1 cellular context compared by ENCODE assay signal in genomic region chr6:127291495-127291894, GRCh38.
TF ChIP-seq lines count a peak whose summit lies in the region.

No MANE protein-coding gene starts in this region.

TF ChIP-seq in GM23338, 12 proteins besides CTCF, POLR2A, EP300 and RAD21 (continued from another document):
- TF ChIP-seq, protein P1, sequence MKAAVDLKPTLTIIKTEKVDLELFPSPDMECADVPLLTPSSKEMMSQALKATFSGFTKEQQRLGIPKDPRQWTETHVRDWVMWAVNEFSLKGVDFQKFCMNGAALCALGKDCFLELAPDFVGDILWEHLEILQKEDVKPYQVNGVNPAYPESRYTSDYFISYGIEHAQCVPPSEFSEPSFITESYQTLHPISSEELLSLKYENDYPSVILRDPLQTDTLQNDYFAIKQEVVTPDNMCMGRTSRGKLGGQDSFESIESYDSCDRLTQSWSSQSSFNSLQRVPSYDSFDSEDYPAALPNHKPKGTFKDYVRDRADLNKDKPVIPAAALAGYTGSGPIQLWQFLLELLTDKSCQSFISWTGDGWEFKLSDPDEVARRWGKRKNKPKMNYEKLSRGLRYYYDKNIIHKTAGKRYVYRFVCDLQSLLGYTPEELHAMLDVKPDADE (IDR thresholded peaks at IDR 0.05) = no peak
- no peak for TF ChIP-seq EZH2 (IDR thresholded peaks at IDR 0.05; ENCODE audit: low read depth, unreplicated experiment)
- TF ChIP-seq ZNF114 (CRISPR knock-in tag; IDR thresholded peaks at IDR 0.05) = no peak
